In the genomic region with DNA sequence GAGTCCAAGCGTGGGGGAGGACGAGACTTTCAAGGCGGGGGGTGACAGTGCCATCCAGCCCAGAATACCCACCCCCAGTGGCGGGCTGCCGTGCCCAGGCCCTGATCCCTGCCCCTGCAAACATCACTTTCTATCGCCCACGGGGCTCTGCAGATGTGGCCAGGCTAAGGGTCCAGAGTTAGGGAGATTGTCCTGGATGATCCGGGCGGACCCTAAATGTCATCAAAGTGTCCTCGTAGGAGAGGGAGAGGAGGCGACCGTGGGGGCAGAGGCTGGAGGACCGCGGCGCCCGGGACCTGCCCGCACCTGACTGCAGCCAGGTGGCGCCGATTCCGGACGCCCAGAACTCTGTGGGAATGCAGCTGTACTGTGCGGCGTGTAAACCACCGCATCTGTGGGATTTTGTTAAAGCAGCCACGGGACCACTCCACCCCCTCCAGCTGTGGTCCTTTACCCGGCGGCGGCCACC, we compare ENCODE assay signal across 9 cellular contexts. TPM values are rescaled to one million over a fixed set of nuclear protein-coding genes. Genes with fewer than 3 reads are reported as not detected.
DNase-seq lines count a peak whose midpoint lies in the region; ATAC-seq and TF ChIP-seq lines count a peak whose summit lies in the region.
"Had no signal": no experiment of that assay in that cellular context is flagged by ENCODE, and none has a peak within 500 bp of the region (broad histone marks: within the 10 kb centered on the region; RNA-seq: fewer than 3 reads in every experiment).

No MANE protein-coding gene starts in this region.

- H3K27me3 ChIP-seq in CD4-positive, alpha-beta T cell (ENCODE audit: control insufficient read depth, insufficient read depth, low read length): peaks cover 51% of the 10 kb centered on the region
- H3K27me3 ChIP-seq in GM23248 (replicated peaks; ENCODE audit: insufficient read depth) (no peaks in the 10 kb centered on the region), parathyroid adenoma (ENCODE audit: control insufficient read depth, insufficient read depth, low read length) (no peaks in the 10 kb centered on the region)

- peak; percentile 14 for TF ChIP-seq CTCF in CD4-positive, alpha-beta T cell (IDR thresholded peaks at IDR 0.05)
- TF ChIP-seq CTCF in fibroblast of villous mesenchyme (IDR thresholded peaks at IDR 0.05; ENCODE audit: insufficient read depth, low read depth, low read length): no peak
- peak; percentile 37 for TF ChIP-seq CTCF in parathyroid adenoma (IDR thresholded peaks at IDR 0.05)

- peak; percentile 23 for ATAC-seq in CD4-positive, alpha-beta T cell (ENCODE audit: poor library complexity)
- peak; percentile 19 to 43 (median 34) for ATAC-seq in T-cell (replicated peaks in 1 of 4)
- ATAC-seq: K562 had no signal

- WGBS in GM23248 (ENCODE audit: low coverage in 1 of 2, low lambda C conversion rate in 2 of 2, missing lambda C conversion rate in 2 of 2), 2 experiments: 23 to 25% methylated on average over 25 to 28 of the region's 28 CpGs

- H3K9me3 Mint-ChIP-seq in CD4-positive, alpha-beta T cell: no peaks in the 10 kb centered on the region
- H3K9me3 Mint-ChIP-seq in T-cell: no peaks in the 10 kb centered on the region

- CTCF ChIA-PET in CD4-positive, alpha-beta T cell (lab: Charles Lee): interaction anchor here (0.6 to 2.5 kb wide), 3 partner anchors 10 to 31 kb away, joined by 3 to 12 read pairs (median 4); no protein-coding TSS in a partner anchor
- CTCF ChIA-PET in T-cell (lab: Charles Lee): interaction anchor here (0.9 to 2.0 kb wide), 4 partner anchors 10 to 35 kb away, joined by 3 to 6 read pairs (median 4); no protein-coding TSS in a partner anchor

- H3K4me1 ChIP-seq in GM23248 (ENCODE audit: insufficient read depth): peaks cover 16% of the 10 kb centered on the region
- no peaks in the 10 kb centered on the region for H3K4me1 ChIP-seq in parathyroid adenoma

- H3K9ac ChIP-seq in GM23248 (peak overlapping the region; percentile 89), parathyroid adenoma (peak overlapping the region; percentile 33)

- no peak overlapping the region for H3K27ac ChIP-seq in CD4-positive, alpha-beta T cell (ENCODE audit: low read depth, low read length)
- 0 out of 2 replicates have a peak overlapping the region, but pooled peaks have one; percentile 70 for H3K27ac ChIP-seq in GM23248
- peak overlapping the region; percentile 94 for H3K27ac ChIP-seq in parathyroid adenoma

- H4K20me1 ChIP-seq in GM23248 (ENCODE audit: insufficient read depth): no peaks in the 10 kb centered on the region

- H3K9me3 ChIP-seq in CD4-positive, alpha-beta T cell (ENCODE audit: control insufficient read depth, low read length): no peaks in the 10 kb centered on the region
- H3K9me3 ChIP-seq in GM23248 (ENCODE audit: low read depth) (no peaks in the 10 kb centered on the region), parathyroid adenoma (ENCODE audit: control insufficient read depth, low read length) (no peaks in the 10 kb centered on the region)

- H3K4me3 ChIP-seq in GM23248 (peak overlapping the region; percentile 69), fibroblast of villous mesenchyme (ENCODE audit: low read depth, low read length) (peak overlapping the region; percentile 58), parathyroid adenoma (ENCODE audit: low read depth, low read length) (peak overlapping the region; percentile 61)
- H3K4me3 ChIP-seq: K562 had no signal

- peaks cover 19% of the 10 kb centered on the region for H3F3A ChIP-seq in GM23248 (ENCODE audit: insufficient read depth)

- POLR2A ChIA-PET in CD4-positive, alpha-beta T cell (lab: Charles Lee): interaction anchor here (0.6 to 2.5 kb wide), 2 partner anchors 9 to 33 kb away, joined by 3 to 17 read pairs; a partner anchor contains a TSS
- POLR2A ChIA-PET in T-cell (lab: Charles Lee): interaction anchor here (0.6 kb wide), 2 partner anchors 150 to 793 kb away, joined by 3 to 4 read pairs; no protein-coding TSS in a partner anchor

- H3K36me3 ChIP-seq in GM23248 (ENCODE audit: low read depth): no peaks in the 10 kb centered on the region
- H3K36me3 ChIP-seq in parathyroid adenoma (ENCODE audit: control insufficient read depth, insufficient read depth, low read length): no peaks in the 10 kb centered on the region

- H3K27me3 Mint-ChIP-seq in CD4-positive, alpha-beta T cell: peaks cover 31% of the 10 kb centered on the region
- H3K27me3 Mint-ChIP-seq in T-cell: peaks cover 10 to 30% of the 10 kb centered on the region in 2 donors

- intact Hi-C loops in CD4-positive, alpha-beta T cell (cut with DNase I, micrococcal nuclease): loop anchor here in 1 of 2 experiments (5.0 kb wide), 1 partner anchor 34 kb away; a partner anchor contains a TSS

- H3K4me2 ChIP-seq in GM23248 (ENCODE audit: unreplicated experiment) (peak overlapping the region; percentile 85), parathyroid adenoma (ENCODE audit: low read length) (peak overlapping the region; percentile 93)

- no peaks in the 10 kb centered on the region for H3K79me2 ChIP-seq in GM23248 (ENCODE audit: insufficient read depth)
- no peaks in the 10 kb centered on the region for H3K79me2 ChIP-seq in parathyroid adenoma

- H3K9me2 ChIP-seq in GM23248 (ENCODE audit: insufficient read depth): no peaks in the 10 kb centered on the region

- no peak for DNase-seq in CD4-positive, alpha-beta T cell
- no peak for DNase-seq in GM23248
- peak in 3 of 34 experiments; percentile 6 to 13 (median 12) for DNase-seq in T-cell
- no peak for DNase-seq in fibroblast of villous mesenchyme (ENCODE audit: low read depth)
- no peak for DNase-seq in COR-L47 (lab: John Stamatoyannopoulos, UW)
- no peak for DNase-seq in NCI-H2107 treated with DMSO at 0.1 percent for 48 hours (lab: John Stamatoyannopoulos, UW; ENCODE audit: unreplicated experiment)
- DNase-seq in A172 (ENCODE audit: low spot score): no peak

- H2AFZ ChIP-seq in GM23248 (peak overlapping the region; percentile 94), parathyroid adenoma (peak overlapping the region; percentile 96)

- no peaks in the 10 kb centered on the region for H3K4me1 Mint-ChIP-seq in CD4-positive, alpha-beta T cell (ENCODE audit: low read depth)
- H3K4me1 Mint-ChIP-seq in T-cell: peaks cover 0 to 8% (median 5%) of the 10 kb centered on the region in 3 donors

- in situ Hi-C loops in GM23248 (cut with MboI): no loop called here

- H3K4me3 Mint-ChIP-seq in CD4-positive, alpha-beta T cell: peak overlapping the region; percentile 71
- peak overlapping the region; percentile 47 to 69 (median 61) for H3K4me3 Mint-ChIP-seq in T-cell

- H3K36me3 Mint-ChIP-seq in CD4-positive, alpha-beta T cell (ENCODE audit: low read depth): no peaks in the 10 kb centered on the region
- no peaks in the 10 kb centered on the region for H3K36me3 Mint-ChIP-seq in T-cell

- H3K27ac Mint-ChIP-seq in CD4-positive, alpha-beta T cell: no peak overlapping the region
- no peak overlapping the region for H3K27ac Mint-ChIP-seq in T-cell

RNA-seq across cellular contexts. Expression of a gene that starts 32.4 kb away (rescaled TPM):
- total RNA-seq in CD4-positive, alpha-beta T cell: not detected
- 5.5 and 5.8 TPM in 2 replicates for total RNA-seq in GM23248 (2014; rRNA removed; shearing (Covaris generic))
- polyA plus RNA-seq in GM23248 (2016; fragmentation: Nextera tagmentation; extraction: Ambion mirVana): 1.9 and 2.1 TPM in 2 replicates
- total RNA-seq in T-cell (under 1 TPM; 0.10 to 0.93 (median 0.42) TPM), fibroblast of villous mesenchyme (0.43 and 0.97 TPM in 2 replicates)
- 0.52 and 1.6 TPM in 2 replicates for total RNA-seq in A172 (2014; rRNA removed; shearing (Covaris generic))
